1 cellular context compared by ENCODE assay signal in the genomic region with DNA sequence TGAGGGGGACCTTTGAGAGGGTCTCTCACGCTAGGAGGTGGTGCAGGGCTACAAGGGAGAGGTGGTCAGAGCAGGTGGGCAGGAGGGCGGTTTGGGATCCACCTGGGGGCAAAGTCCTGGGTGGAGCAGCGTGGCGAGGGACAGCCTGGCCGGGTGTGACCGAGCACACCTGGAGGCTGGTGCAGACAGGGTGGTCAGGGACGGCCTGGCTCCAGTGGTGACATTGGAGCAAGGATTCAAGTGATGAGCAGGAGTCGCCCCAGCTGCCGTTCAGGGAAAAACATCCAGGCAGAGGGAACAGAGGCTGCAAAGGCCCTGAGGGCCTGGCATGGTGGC.
TF ChIP-seq lines count a peak whose summit lies in the region.

No MANE protein-coding gene starts in this region.

TF ChIP-seq in GM23338, 12 proteins besides CTCF, POLR2A, EP300 and RAD21 (continued from another document):
- TF ChIP-seq, protein P1, sequence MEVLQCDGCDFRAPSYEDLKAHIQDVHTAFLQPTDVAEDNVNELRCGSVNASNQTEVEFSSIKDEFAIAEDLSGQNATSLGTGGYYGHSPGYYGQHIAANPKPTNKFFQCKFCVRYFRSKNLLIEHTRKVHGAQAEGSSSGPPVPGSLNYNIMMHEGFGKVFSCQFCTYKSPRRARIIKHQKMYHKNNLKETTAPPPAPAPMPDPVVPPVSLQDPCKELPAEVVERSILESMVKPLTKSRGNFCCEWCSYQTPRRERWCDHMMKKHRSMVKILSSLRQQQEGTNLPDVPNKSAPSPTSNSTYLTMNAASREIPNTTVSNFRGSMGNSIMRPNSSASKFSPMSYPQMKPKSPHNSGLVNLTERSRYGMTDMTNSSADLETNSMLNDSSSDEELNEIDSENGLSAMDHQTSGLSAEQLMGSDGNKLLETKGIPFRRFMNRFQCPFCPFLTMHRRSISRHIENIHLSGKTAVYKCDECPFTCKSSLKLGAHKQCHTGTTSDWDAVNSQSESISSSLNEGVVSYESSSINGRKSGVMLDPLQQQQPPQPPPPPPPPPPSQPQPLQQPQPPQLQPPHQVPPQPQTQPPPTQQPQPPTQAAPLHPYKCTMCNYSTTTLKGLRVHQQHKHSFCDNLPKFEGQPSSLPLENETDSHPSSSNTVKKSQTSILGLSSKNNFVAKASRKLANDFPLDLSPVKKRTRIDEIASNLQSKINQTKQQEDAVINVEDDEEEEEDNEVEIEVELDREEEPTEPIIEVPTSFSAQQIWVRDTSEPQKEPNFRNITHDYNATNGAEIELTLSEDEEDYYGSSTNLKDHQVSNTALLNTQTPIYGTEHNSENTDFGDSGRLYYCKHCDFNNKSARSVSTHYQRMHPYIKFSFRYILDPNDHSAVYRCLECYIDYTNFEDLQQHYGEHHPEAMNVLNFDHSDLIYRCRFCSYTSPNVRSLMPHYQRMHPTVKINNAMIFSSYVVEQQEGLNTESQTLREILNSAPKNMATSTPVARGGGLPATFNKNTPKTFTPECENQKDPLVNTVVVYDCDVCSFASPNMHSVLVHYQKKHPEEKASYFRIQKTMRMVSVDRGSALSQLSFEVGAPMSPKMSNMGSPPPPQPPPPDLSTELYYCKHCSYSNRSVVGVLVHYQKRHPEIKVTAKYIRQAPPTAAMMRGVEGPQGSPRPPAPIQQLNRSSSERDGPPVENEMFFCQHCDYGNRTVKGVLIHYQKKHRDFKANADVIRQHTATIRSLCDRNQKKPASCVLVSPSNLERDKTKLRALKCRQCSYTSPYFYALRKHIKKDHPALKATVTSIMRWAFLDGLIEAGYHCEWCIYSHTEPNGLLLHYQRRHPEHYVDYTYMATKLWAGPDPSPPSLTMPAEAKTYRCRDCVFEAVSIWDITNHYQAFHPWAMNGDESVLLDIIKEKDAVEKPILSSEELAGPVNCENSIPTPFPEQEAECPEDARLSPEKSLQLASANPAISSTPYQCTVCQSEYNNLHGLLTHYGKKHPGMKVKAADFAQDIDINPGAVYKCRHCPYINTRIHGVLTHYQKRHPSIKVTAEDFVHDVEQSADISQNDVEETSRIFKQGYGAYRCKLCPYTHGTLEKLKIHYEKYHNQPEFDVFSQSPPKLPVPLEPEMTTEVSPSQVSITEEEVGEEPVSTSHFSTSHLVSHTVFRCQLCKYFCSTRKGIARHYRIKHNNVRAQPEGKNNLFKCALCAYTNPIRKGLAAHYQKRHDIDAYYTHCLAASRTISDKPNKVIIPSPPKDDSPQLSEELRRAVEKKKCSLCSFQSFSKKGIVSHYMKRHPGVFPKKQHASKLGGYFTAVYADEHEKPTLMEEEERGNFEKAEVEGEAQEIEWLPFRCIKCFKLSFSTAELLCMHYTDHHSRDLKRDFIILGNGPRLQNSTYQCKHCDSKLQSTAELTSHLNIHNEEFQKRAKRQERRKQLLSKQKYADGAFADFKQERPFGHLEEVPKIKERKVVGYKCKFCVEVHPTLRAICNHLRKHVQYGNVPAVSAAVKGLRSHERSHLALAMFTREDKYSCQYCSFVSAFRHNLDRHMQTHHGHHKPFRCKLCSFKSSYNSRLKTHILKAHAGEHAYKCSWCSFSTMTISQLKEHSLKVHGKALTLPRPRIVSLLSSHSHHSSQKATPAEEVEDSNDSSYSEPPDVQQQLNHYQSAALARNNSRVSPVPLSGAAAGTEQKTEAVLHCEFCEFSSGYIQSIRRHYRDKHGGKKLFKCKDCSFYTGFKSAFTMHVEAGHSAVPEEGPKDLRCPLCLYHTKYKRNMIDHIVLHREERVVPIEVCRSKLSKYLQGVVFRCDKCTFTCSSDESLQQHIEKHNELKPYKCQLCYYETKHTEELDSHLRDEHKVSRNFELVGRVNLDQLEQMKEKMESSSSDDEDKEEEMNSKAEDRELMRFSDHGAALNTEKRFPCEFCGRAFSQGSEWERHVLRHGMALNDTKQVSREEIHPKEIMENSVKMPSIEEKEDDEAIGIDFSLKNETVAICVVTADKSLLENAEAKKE (CRISPR knock-in tag; IDR thresholded peaks at IDR 0.05) = no peak
- TF ChIP-seq ETS1 (IDR thresholded peaks at IDR 0.05) (no peak), EZH2 (IDR thresholded peaks at IDR 0.05; ENCODE audit: low read depth, unreplicated experiment) (no peak), EZH2phosphoT487 (IDR thresholded peaks at IDR 0.05; ENCODE audit: unreplicated experiment) (no peak)
